In the genomic region with DNA sequence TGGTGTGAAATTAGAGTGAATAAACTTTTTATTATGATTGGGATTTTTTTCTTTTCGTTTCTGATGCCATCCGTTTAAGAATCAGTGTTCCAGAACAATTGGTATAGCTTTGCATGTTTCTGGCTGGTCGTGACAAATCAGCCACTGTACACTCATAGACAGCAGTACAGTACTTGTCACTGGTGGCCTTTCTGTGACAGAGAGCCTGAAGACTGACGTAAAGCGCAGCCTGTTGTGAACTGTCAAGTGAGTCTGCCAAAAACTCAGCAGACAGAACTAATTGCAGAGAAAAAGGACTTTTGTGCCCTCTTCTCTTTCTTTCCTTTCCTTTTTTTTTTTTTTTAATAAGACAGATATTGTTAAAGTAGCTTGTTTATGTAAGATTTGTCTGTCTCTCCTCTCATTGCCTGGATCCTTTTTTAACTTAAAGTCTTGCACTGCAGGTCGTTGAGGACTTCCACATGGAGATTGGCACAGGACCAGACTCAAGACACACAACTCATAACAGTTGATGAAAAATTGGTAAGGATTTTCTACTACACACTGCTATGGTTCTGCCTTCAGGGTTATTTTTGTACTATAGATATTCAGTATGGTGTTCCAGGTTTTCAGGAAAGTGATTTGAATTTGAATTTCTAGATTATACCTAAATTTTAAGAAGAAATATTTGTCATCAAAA, we compare ENCODE assay signal across 2 cellular contexts.
TF ChIP-seq lines count a peak whose summit lies in the region.

No MANE protein-coding gene starts in this region.

TF ChIP-seq in SK-N-SH, 30 proteins besides CTCF, POLR2A, EP300 and RAD21:
- TF ChIP-seq, protein P1, sequence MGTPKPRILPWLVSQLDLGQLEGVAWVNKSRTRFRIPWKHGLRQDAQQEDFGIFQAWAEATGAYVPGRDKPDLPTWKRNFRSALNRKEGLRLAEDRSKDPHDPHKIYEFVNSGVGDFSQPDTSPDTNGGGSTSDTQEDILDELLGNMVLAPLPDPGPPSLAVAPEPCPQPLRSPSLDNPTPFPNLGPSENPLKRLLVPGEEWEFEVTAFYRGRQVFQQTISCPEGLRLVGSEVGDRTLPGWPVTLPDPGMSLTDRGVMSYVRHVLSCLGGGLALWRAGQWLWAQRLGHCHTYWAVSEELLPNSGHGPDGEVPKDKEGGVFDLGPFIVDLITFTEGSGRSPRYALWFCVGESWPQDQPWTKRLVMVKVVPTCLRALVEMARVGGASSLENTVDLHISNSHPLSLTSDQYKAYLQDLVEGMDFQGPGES (IDR thresholded peaks at IDR 0.05; ENCODE audit: low read depth, low read length): no peak

TF ChIP-seq in SK-N-SH treated with all-trans-retinoic acid at 6 μM for 48 hours, 23 proteins besides CTCF, POLR2A, EP300 and RAD21 (continued from another document):
- TF ChIP-seq, protein P2, sequence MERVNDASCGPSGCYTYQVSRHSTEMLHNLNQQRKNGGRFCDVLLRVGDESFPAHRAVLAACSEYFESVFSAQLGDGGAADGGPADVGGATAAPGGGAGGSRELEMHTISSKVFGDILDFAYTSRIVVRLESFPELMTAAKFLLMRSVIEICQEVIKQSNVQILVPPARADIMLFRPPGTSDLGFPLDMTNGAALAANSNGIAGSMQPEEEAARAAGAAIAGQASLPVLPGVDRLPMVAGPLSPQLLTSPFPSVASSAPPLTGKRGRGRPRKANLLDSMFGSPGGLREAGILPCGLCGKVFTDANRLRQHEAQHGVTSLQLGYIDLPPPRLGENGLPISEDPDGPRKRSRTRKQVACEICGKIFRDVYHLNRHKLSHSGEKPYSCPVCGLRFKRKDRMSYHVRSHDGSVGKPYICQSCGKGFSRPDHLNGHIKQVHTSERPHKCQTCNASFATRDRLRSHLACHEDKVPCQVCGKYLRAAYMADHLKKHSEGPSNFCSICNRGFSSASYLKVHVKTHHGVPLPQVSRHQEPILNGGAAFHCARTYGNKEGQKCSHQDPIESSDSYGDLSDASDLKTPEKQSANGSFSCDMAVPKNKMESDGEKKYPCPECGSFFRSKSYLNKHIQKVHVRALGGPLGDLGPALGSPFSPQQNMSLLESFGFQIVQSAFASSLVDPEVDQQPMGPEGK (CRISPR knock-in tag; IDR thresholded peaks at IDR 0.05; ENCODE audit: borderline replicate concordance): no peak
- no peak for TF ChIP-seq RARB (CRISPR knock-in tag; IDR thresholded peaks at IDR 0.05)
- no peak for TF ChIP-seq SNAI2 (CRISPR knock-in tag; IDR thresholded peaks at IDR 0.05)
- TF ChIP-seq, protein P3, sequence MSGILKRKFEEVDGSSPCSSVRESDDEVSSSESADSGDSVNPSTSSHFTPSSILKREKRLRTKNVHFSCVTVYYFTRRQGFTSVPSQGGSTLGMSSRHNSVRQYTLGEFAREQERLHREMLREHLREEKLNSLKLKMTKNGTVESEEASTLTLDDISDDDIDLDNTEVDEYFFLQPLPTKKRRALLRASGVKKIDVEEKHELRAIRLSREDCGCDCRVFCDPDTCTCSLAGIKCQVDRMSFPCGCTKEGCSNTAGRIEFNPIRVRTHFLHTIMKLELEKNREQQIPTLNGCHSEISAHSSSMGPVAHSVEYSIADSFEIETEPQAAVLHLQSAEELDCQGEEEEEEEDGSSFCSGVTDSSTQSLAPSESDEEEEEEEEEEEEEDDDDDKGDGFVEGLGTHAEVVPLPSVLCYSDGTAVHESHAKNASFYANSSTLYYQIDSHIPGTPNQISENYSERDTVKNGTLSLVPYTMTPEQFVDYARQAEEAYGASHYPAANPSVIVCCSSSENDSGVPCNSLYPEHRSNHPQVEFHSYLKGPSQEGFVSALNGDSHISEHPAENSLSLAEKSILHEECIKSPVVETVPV (CRISPR knock-in tag; IDR thresholded peaks at IDR 0.05): no peak
- no peak for TF ChIP-seq ARNTL (CRISPR knock-in tag; IDR thresholded peaks at IDR 0.05; ENCODE audit: borderline replicate concordance, low read depth)
- TF ChIP-seq ZC3H10 (CRISPR knock-in tag; IDR thresholded peaks at IDR 0.05): no peak
- TF ChIP-seq ZNF70 (CRISPR knock-in tag; IDR thresholded peaks at IDR 0.05): no peak
- no peak for TF ChIP-seq CSDC2 (CRISPR knock-in tag; IDR thresholded peaks at IDR 0.05)
- TF ChIP-seq ESRRG (CRISPR knock-in tag; IDR thresholded peaks at IDR 0.05): no peak
- no peak for TF ChIP-seq ISL1 (CRISPR knock-in tag; IDR thresholded peaks at IDR 0.05)
- TF ChIP-seq, protein P4, sequence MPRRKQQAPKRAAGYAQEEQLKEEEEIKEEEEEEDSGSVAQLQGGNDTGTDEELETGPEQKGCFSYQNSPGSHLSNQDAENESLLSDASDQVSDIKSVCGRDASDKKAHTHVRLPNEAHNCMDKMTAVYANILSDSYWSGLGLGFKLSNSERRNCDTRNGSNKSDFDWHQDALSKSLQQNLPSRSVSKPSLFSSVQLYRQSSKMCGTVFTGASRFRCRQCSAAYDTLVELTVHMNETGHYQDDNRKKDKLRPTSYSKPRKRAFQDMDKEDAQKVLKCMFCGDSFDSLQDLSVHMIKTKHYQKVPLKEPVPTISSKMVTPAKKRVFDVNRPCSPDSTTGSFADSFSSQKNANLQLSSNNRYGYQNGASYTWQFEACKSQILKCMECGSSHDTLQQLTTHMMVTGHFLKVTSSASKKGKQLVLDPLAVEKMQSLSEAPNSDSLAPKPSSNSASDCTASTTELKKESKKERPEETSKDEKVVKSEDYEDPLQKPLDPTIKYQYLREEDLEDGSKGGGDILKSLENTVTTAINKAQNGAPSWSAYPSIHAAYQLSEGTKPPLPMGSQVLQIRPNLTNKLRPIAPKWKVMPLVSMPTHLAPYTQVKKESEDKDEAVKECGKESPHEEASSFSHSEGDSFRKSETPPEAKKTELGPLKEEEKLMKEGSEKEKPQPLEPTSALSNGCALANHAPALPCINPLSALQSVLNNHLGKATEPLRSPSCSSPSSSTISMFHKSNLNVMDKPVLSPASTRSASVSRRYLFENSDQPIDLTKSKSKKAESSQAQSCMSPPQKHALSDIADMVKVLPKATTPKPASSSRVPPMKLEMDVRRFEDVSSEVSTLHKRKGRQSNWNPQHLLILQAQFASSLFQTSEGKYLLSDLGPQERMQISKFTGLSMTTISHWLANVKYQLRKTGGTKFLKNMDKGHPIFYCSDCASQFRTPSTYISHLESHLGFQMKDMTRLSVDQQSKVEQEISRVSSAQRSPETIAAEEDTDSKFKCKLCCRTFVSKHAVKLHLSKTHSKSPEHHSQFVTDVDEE (CRISPR knock-in tag; IDR thresholded peaks at IDR 0.05): no peak
- TF ChIP-seq ZFP30 (CRISPR knock-in tag; IDR thresholded peaks at IDR 0.05): no peak
- no peak for TF ChIP-seq OSR1 (CRISPR knock-in tag; IDR thresholded peaks at IDR 0.05)
- TF ChIP-seq, protein P5, sequence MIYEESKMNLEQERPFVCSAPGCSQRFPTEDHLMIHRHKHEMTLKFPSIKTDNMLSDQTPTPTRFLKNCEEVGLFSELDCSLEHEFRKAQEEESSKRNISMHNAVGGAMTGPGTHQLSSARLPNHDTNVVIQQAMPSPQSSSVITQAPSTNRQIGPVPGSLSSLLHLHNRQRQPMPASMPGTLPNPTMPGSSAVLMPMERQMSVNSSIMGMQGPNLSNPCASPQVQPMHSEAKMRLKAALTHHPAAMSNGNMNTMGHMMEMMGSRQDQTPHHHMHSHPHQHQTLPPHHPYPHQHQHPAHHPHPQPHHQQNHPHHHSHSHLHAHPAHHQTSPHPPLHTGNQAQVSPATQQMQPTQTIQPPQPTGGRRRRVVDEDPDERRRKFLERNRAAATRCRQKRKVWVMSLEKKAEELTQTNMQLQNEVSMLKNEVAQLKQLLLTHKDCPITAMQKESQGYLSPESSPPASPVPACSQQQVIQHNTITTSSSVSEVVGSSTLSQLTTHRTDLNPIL (CRISPR knock-in tag; IDR thresholded peaks at IDR 0.05; ENCODE audit: low read depth): no peak
- TF ChIP-seq, protein P6, sequence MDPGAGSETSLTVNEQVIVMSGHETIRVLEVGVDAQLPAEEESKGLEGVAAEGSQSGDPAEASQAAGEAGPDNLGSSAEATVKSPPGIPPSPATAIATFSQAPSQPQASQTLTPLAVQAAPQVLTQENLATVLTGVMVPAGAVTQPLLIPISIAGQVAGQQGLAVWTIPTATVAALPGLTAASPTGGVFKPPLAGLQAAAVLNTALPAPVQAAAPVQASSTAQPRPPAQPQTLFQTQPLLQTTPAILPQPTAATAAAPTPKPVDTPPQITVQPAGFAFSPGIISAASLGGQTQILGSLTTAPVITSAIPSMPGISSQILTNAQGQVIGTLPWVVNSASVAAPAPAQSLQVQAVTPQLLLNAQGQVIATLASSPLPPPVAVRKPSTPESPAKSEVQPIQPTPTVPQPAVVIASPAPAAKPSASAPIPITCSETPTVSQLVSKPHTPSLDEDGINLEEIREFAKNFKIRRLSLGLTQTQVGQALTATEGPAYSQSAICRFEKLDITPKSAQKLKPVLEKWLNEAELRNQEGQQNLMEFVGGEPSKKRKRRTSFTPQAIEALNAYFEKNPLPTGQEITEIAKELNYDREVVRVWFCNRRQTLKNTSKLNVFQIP (CRISPR knock-in tag; IDR thresholded peaks at IDR 0.05; ENCODE audit: borderline replicate concordance, low read depth): no peak
- TF ChIP-seq ZNF8 (CRISPR knock-in tag; IDR thresholded peaks at IDR 0.05): no peak
- TF ChIP-seq ZNF565 (CRISPR knock-in tag; conservative IDR thresholded peaks at IDR 0.05; ENCODE audit: low read depth): no peak
